Comparison of ENCODE assay signal across 8 cellular contexts in genomic region chr1:91830242-91831131, GRCh38. TPM values are rescaled to one million over a fixed set of nuclear protein-coding genes. Genes with fewer than 3 reads are reported as not detected.
DNase-seq lines count a peak whose midpoint lies in the region; ATAC-seq and TF ChIP-seq lines count a peak whose summit lies in the region.

No MANE protein-coding gene starts in this region.

- DNase-seq in DMS 273 treated with DMSO at 0.1 percent for 48 hours (lab: John Stamatoyannopoulos, UW) (peak; percentile 19), RWPE2 (ENCODE audit: low spot score) (no peak), foreskin fibroblast (peak; percentile 86 to 91), progenitor cell of endocrine pancreas (ENCODE audit: low spot score, unreplicated experiment) (no peak), SIG-M5 (lab: John Stamatoyannopoulos, UW) (no peak)
- DNase-seq in stimulated activated CD4-positive, alpha-beta T cell treated with anti-CD3 and anti-CD28 coated beads, Interleukin-2, amount 100 ng/mL, for 24 hours: no peak

- peaks cover 31% of the 10 kb centered on the region for H3K4me1 Mint-ChIP-seq in progenitor cell of endocrine pancreas (ENCODE audit: low read depth)

- H3K4me1 ChIP-seq in RWPE2 (ENCODE audit: insufficient read depth, poor library complexity, severe bottlenecking): peaks cover 6% of the 10 kb centered on the region

- no peak overlapping the region for H3K27ac ChIP-seq in RWPE2 (ENCODE audit: poor library complexity, severe bottlenecking)

- H3K4me3 ChIP-seq in RWPE2 (ENCODE audit: severe bottlenecking) (no peak overlapping the region), foreskin fibroblast (ENCODE audit: low read depth in 1 of 2, low read length in 2 of 2) (no peak overlapping the region)

- no peaks in the 10 kb centered on the region for H3K27me3 Mint-ChIP-seq in progenitor cell of endocrine pancreas

- no peaks in the 10 kb centered on the region for H3K9me3 ChIP-seq in RWPE2 (ENCODE audit: severe bottlenecking)

- H3K36me3 Mint-ChIP-seq in progenitor cell of endocrine pancreas (ENCODE audit: insufficient read depth): no peaks in the 10 kb centered on the region

- no peaks in the 10 kb centered on the region for H3K9me3 Mint-ChIP-seq in progenitor cell of endocrine pancreas (ENCODE audit: low read depth)

- no peak overlapping the region for H3K4me3 Mint-ChIP-seq in progenitor cell of endocrine pancreas (ENCODE audit: low read depth)

- H3K27me3 ChIP-seq in RWPE2 (ENCODE audit: insufficient read depth, poor library complexity, severe bottlenecking): no peaks in the 10 kb centered on the region

- no peak; the same call in 2 of the 3 replicates for ATAC-seq in RWPE2 (ENCODE audit: low read depth)
- ATAC-seq in HG03565 (IDR thresholded peaks at IDR 0.05; ENCODE audit: unreplicated experiment): no peak
- ATAC-seq in HG03039 (IDR thresholded peaks at IDR 0.05; ENCODE audit: unreplicated experiment): no peak

- H3K36me3 ChIP-seq in RWPE2 (ENCODE audit: low read depth): no peaks in the 10 kb centered on the region

- H3K27ac Mint-ChIP-seq in progenitor cell of endocrine pancreas: peak overlapping the region; percentile 26

- TF ChIP-seq CTCF in RWPE2 (IDR thresholded peaks at IDR 0.05; ENCODE audit: poor library complexity, severe bottlenecking) (peak; percentile 10), foreskin fibroblast (IDR thresholded peaks at IDR 0.05; ENCODE audit: low read depth, low read length) (peak; percentile 51), progenitor cell of endocrine pancreas (IDR thresholded peaks at IDR 0.05; ENCODE audit: unreplicated experiment) (no peak)

RNA-seq across cellular contexts. Expression of gene TGFBR3, which starts 55.5 kb away (rescaled TPM):
- 4.9 and 6.6 TPM in 2 replicates for total RNA-seq in progenitor cell of endocrine pancreas

Comparison
In these comparisons a context has a peak if more than half of its experiments do, and no peak if none do; other contexts are left out.
1. DNase-seq: peak in DMS 273 treated with DMSO at 0.1 percent for 48 hours (single experiment) and foreskin fibroblast (2 of 2); none in RWPE2 (single experiment), progenitor cell of endocrine pancreas (single experiment), stimulated activated CD4-positive, alpha-beta T cell treated with anti-CD3 and anti-CD28 coated beads, Interleukin-2, amount 100 ng/mL, for 24 hours (0 of 2) and SIG-M5 (single experiment).